19 cellular contexts compared by ENCODE assay signal in the genomic region with DNA sequence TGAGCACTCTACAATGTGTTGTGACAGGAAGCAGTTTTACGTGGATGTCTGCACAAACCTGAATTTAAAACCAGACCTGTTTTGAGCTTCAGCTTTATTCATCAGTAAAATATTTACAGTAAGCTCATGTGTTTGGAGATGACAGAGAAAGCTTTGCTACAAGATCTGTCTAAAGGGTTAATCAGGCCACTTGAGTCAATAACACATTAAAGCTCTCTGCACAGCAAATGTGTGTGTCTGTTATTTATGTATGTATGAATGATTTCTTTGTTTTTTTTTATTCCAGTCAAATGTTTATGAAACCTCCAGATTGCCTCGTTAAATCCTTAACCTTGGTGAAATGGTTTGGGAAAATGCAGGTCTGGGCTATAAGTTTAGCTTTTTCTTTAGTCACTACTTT.
DNase-seq lines count a peak whose midpoint lies in the region; ATAC-seq and TF ChIP-seq lines count a peak whose summit lies in the region.
"Had no signal": no experiment of that assay in that cellular context is flagged by ENCODE, and none has a peak within 500 bp of the region (broad histone marks: within the 10 kb centered on the region; RNA-seq: fewer than 3 reads in every experiment).

No MANE protein-coding gene starts in this region.

- peaks cover 15% of the 10 kb centered on the region for H3K36me3 Mint-ChIP-seq in chondrocyte (ENCODE audit: low read depth)

- peak overlapping the region; percentile 45 for H3K27ac Mint-ChIP-seq in chondrocyte (ENCODE audit: unreplicated experiment)

- POLR2A ChIA-PET in HEK293 (lab: Yijun Ruan, JAX): no interaction called here

- no peak overlapping the region for H3K27ac ChIP-seq in HEK293 (ENCODE audit: extremely low read depth, low read depth, low read length)
- H3K27ac ChIP-seq: 22Rv1, BLaER1 had no signal

- peaks cover 8 to 10% of the 10 kb centered on the region in 2 experiments for H3K36me3 ChIP-seq in HEK293 (ENCODE audit: control insufficient read depth in 2 of 2, insufficient read depth in 1 of 2, low read length in 2 of 2)
- H3K36me3 ChIP-seq: HAP-1 had no signal

- CTCF ChIA-PET in HEK293 (lab: Yijun Ruan, JAX): interaction anchor here (0.6 kb wide), 1 partner anchor 24 kb away, joined by 3 read pairs; no protein-coding TSS in a partner anchor

- H3K4me1 Mint-ChIP-seq in chondrocyte (ENCODE audit: low read depth): peaks cover 18% of the 10 kb centered on the region

- ATAC-seq in GM19395 (IDR thresholded peaks at IDR 0.05; ENCODE audit: unreplicated experiment): no peak
- ATAC-seq in HG02798 (IDR thresholded peaks at IDR 0.05; ENCODE audit: poor library complexity, unreplicated experiment): no peak

- no peaks in the 10 kb centered on the region for H3K27me3 Mint-ChIP-seq in chondrocyte (ENCODE audit: low read depth)

- no peaks in the 10 kb centered on the region for H3K9me3 ChIP-seq in HEK293 (ENCODE audit: control insufficient read depth, insufficient read depth, low read depth, low read length)
- H3K9me3 ChIP-seq: HAP-1 had no signal

- peak; percentile 0 for DNase-seq in NCI-H526 treated with DMSO at 0.1 percent for 48 hours (lab: John Stamatoyannopoulos, UW)
- DNase-seq in NCI-H526 (lab: John Stamatoyannopoulos, UW): no peak
- DNase-seq in chondrocyte (ENCODE audit: low spot score): no peak
- no peak for DNase-seq in middle frontal gyrus (ENCODE audit: extremely low spot score, low spot score)
- no peak for DNase-seq in NCI-H748 (lab: John Stamatoyannopoulos, UW; ENCODE audit: unreplicated experiment)
- DNase-seq: AML-193, Calu3, DMS 273 treated with DMSO at 0.1 percent for 48 hours, GOT3, HFFc6, IMR-90, Kasumi-1, KBM-7 had no signal

- no peaks in the 10 kb centered on the region for H3K4me1 ChIP-seq in HEK293 (ENCODE audit: control insufficient read depth, insufficient read depth, low read length)
- H3K4me1 ChIP-seq: HAP-1 had no signal

- H3K4me3 ChIP-seq in HEK293 (ENCODE audit: low read depth, low read length): no peak overlapping the region
- H3K4me3 ChIP-seq: BLaER1, HAP-1 had no signal

- peaks cover 5% of the 10 kb centered on the region for H3K9me3 Mint-ChIP-seq in chondrocyte (ENCODE audit: low read depth)

- no peak for TF ChIP-seq CTCF in HEK293 (tag by site-specific recombination; IDR thresholded peaks at IDR 0.05)
- no peak for TF ChIP-seq CTCF in chondrocyte (IDR thresholded peaks at IDR 0.05)

- H3K4me3 Mint-ChIP-seq in chondrocyte (ENCODE audit: unreplicated experiment): no peak overlapping the region
- H3K4me3 Mint-ChIP-seq: HFFc6 had no signal

TF ChIP-seq in HEK293, 187 proteins besides CTCF, POLR2A, EP300 and RAD21:
- TF ChIP-seq, protein P1, sequence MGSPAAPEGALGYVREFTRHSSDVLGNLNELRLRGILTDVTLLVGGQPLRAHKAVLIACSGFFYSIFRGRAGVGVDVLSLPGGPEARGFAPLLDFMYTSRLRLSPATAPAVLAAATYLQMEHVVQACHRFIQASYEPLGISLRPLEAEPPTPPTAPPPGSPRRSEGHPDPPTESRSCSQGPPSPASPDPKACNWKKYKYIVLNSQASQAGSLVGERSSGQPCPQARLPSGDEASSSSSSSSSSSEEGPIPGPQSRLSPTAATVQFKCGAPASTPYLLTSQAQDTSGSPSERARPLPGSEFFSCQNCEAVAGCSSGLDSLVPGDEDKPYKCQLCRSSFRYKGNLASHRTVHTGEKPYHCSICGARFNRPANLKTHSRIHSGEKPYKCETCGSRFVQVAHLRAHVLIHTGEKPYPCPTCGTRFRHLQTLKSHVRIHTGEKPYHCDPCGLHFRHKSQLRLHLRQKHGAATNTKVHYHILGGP (tag by site-specific recombination; IDR thresholded peaks at IDR 0.05): no peak
- TF ChIP-seq ZNF501 (tag by site-specific recombination; IDR thresholded peaks at IDR 0.05) (no peak), ZSCAN30 (tag by site-specific recombination; IDR thresholded peaks at IDR 0.05) (0 out of 2 replicates have a peak, but pooled peaks have one; percentile 13)
- TF ChIP-seq, protein P2, sequence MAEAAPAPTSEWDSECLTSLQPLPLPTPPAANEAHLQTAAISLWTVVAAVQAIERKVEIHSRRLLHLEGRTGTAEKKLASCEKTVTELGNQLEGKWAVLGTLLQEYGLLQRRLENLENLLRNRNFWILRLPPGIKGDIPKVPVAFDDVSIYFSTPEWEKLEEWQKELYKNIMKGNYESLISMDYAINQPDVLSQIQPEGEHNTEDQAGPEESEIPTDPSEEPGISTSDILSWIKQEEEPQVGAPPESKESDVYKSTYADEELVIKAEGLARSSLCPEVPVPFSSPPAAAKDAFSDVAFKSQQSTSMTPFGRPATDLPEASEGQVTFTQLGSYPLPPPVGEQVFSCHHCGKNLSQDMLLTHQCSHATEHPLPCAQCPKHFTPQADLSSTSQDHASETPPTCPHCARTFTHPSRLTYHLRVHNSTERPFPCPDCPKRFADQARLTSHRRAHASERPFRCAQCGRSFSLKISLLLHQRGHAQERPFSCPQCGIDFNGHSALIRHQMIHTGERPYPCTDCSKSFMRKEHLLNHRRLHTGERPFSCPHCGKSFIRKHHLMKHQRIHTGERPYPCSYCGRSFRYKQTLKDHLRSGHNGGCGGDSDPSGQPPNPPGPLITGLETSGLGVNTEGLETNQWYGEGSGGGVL (tag by site-specific recombination; IDR thresholded peaks at IDR 0.05): no peak
